Comparison of ENCODE assay signal across 1 cellular context in genomic region chr3:51282931-51283330, GRCh38.
TF ChIP-seq lines count a peak whose summit lies in the region.

No MANE protein-coding gene starts in this region.

TF ChIP-seq in GM23338, 12 proteins besides CTCF, POLR2A, EP300 and RAD21:
- no peak for TF ChIP-seq REST (IDR thresholded peaks at IDR 0.05; ENCODE audit: unreplicated experiment)
- no peak for TF ChIP-seq STAT1 (IDR thresholded peaks at IDR 0.05; ENCODE audit: unreplicated experiment)
- no peak for TF ChIP-seq EZH2phosphoT487 (IDR thresholded peaks at IDR 0.05; ENCODE audit: unreplicated experiment)
- TF ChIP-seq POLR2AphosphoS5 (IDR thresholded peaks at IDR 0.05; ENCODE audit: low read depth), result no peak
- TF ChIP-seq ZNF331 (CRISPR knock-in tag; IDR thresholded peaks at IDR 0.05; ENCODE audit: low read depth), result no peak
- no peak for TF ChIP-seq JUNB (IDR thresholded peaks at IDR 0.05; ENCODE audit: unreplicated experiment)
- no peak for TF ChIP-seq CREB1 (CRISPR knock-in tag; IDR thresholded peaks at IDR 0.05; ENCODE audit: low read depth)
- no peak for TF ChIP-seq EZH2 (IDR thresholded peaks at IDR 0.05; ENCODE audit: low read depth, unreplicated experiment)
- no peak for TF ChIP-seq ZNF462 (CRISPR knock-in tag; IDR thresholded peaks at IDR 0.05)
- TF ChIP-seq NANOG (IDR thresholded peaks at IDR 0.05; ENCODE audit: borderline replicate concordance), result no peak
- no peak for TF ChIP-seq ZNF114 (CRISPR knock-in tag; IDR thresholded peaks at IDR 0.05)
- no peak for TF ChIP-seq ETS1 (IDR thresholded peaks at IDR 0.05)
